8 cellular contexts compared by ENCODE assay signal in genomic region chr16:3094289-3095027, GRCh38. TPM values are rescaled to one million over a fixed set of nuclear protein-coding genes. Genes with fewer than 3 reads are reported as not detected.
A peak's percentile ranks its signal among the peaks of the same experiment; 100 is the strongest.
DNase-seq lines count a peak whose midpoint lies in the region; ATAC-seq and TF ChIP-seq lines count a peak whose summit lies in the region.

No MANE protein-coding gene starts in this region.

- H3K9ac ChIP-seq in neural progenitor cell, result no peak overlapping the region

- H3K9me3 Mint-ChIP-seq in T-cell (no peaks in the 10 kb centered on the region), neural progenitor cell (no peaks in the 10 kb centered on the region)

- H3K27ac ChIP-seq in neural progenitor cell, result no peak overlapping the region

- peaks cover 23% of the 10 kb centered on the region for H3K4me1 ChIP-seq in neural progenitor cell

- H3K27ac Mint-ChIP-seq in T-cell (peak overlapping the region; percentile 68 to 79), neural progenitor cell (no peak overlapping the region)

- H3K4me1 Mint-ChIP-seq in T-cell (peaks cover 21 to 39% (median 38%) of the 10 kb centered on the region in 3 donors), neural progenitor cell (peaks cover 27% of the 10 kb centered on the region)

- peaks cover 6% of the 10 kb centered on the region for H3K27me3 ChIP-seq in neural progenitor cell

- CTCF ChIA-PET in T-cell (lab: Charles Lee), result interaction anchor here (0.7 to 1.1 kb wide), 2 partner anchors 35 to 71 kb away, joined by 3 to 4 read pairs; partner anchors contain the start of genes HCFC1R1 (in 1 of the 2) and THOC6 (in 1 of the 2)

- H3K4me3 Mint-ChIP-seq in T-cell (peak overlapping the region in 1 of 3 donors; percentile 38), neural progenitor cell (no peak overlapping the region)

- no peaks in the 10 kb centered on the region for H3K9me3 ChIP-seq in neural progenitor cell (ENCODE audit: low read depth)

- no peaks in the 10 kb centered on the region for H4K20me1 ChIP-seq in neural progenitor cell (ENCODE audit: low read depth)

- peaks cover 18% of the 10 kb centered on the region for H3F3A ChIP-seq in neural progenitor cell (ENCODE audit: low read depth)

- H3K4me2 ChIP-seq in neural progenitor cell, result no peak overlapping the region

- H3K27me3 Mint-ChIP-seq in T-cell (no peaks in the 10 kb centered on the region), neural progenitor cell (ENCODE audit: insufficient read depth, low read depth) (peaks cover 18% of the 10 kb centered on the region)

- no peak overlapping the region for H3K4me3 ChIP-seq in neural progenitor cell

- H2AFZ ChIP-seq in neural progenitor cell (replicated peaks), result no peak overlapping the region

- ATAC-seq in T-cell (replicated peaks in 1 of 4) (peak; percentile 42 to 51 (median 47)), HG02588 (IDR thresholded peaks at IDR 0.05; ENCODE audit: unreplicated experiment) (no peak), HG02852 (IDR thresholded peaks at IDR 0.05; ENCODE audit: unreplicated experiment) (no peak)

- DNase-seq in DMS 273 (lab: John Stamatoyannopoulos, UW; ENCODE audit: unreplicated experiment) (peak; percentile 73), DMS 273 treated with DMSO at 0.1 percent for 48 hours (lab: John Stamatoyannopoulos, UW) (no peak), HT1080 (ENCODE audit: low read depth) (peak; percentile 45), T-cell (peak in 25 of 34 experiments; percentile 8 to 58 (median 49)), dermis blood vessel endothelial cell (peak; percentile 83), neural progenitor cell (ENCODE audit: low spot score) (peak; percentile 68)

- H3K36me3 Mint-ChIP-seq in T-cell (no peaks in the 10 kb centered on the region), neural progenitor cell (no peaks in the 10 kb centered on the region)

- no peaks in the 10 kb centered on the region for H3K36me3 ChIP-seq in neural progenitor cell

- H3K79me2 ChIP-seq in neural progenitor cell (ENCODE audit: low read depth), result peaks cover 38% of the 10 kb centered on the region

- POLR2A ChIA-PET in T-cell (lab: Charles Lee), result no interaction called here

- TF ChIP-seq CTCF in neural progenitor cell (IDR thresholded peaks at IDR 0.05), result peak; percentile 85

RNA-seq across cellular contexts. Expression of gene ZSCAN10, which starts 4.6 kb away (rescaled TPM):
- not detected in 2 replicates for total RNA-seq in HT1080 (2014; rRNA removed; shearing (Covaris generic))
- not detected in 2 replicates for polyA plus RNA-seq in HT1080 (2015; cell fraction: cytosol; rRNA removed)
- 0.20 and 0.62 TPM in 2 replicates for polyA plus RNA-seq in HT1080 (2015; cell fraction: nucleus; rRNA removed)
- under 1 TPM in 4 of 5 donors, not detected in 1; 0.19 to 0.64 (median 0.39) TPM for total RNA-seq in T-cell
- total RNA-seq in dermis blood vessel endothelial cell, result not detected in 2 replicates
- 5.4 and 16.2 TPM in 2 replicates for total RNA-seq in neural progenitor cell (ENCODE audit: low replicate concordance)

RNA-seq across cellular contexts. Expression of gene ZNF205, which starts 17.9 kb away (rescaled TPM):
- total RNA-seq in HT1080 (2014; rRNA removed; shearing (Covaris generic)), result 15.3 and 16.6 TPM in 2 replicates
- polyA plus RNA-seq in HT1080 (2015; cell fraction: cytosol; rRNA removed), result 10.6 and 10.9 TPM in 2 replicates
- 11.1 and 14.4 TPM in 2 replicates for polyA plus RNA-seq in HT1080 (2015; cell fraction: nucleus; rRNA removed)
- total RNA-seq in T-cell (under 1 TPM in 1 of 5 donors, not detected in 4; 0.38 TPM), dermis blood vessel endothelial cell (26.2 and 30.2 TPM in 2 replicates), neural progenitor cell (ENCODE audit: low replicate concordance) (5.4 and 19.6 TPM in 2 replicates)

RNA-seq across cellular contexts. Expression of gene IL32, which starts 29.0 kb away (rescaled TPM):
- total RNA-seq in HT1080 (2014; rRNA removed; shearing (Covaris generic)), result 1.6 and 2.5 TPM in 2 replicates
- polyA plus RNA-seq in HT1080 (2015; cell fraction: cytosol; rRNA removed), result 9.1 and 10.0 TPM in 2 replicates
- polyA plus RNA-seq in HT1080 (2015; cell fraction: nucleus; rRNA removed), result 8.3 and 10.9 TPM in 2 replicates
- total RNA-seq in T-cell (1,000 to 10,000 TPM in 2 of 5 donors, 100 to 1,000 TPM in 3; 736 to 1,200 (median 999) TPM), dermis blood vessel endothelial cell (29.5 and 133 TPM in 2 replicates), neural progenitor cell (ENCODE audit: low replicate concordance) (1.4 TPM in 1 of 2 replicates, not detected in the other)

RNA-seq across cellular contexts. Expression of gene ZNF213, which starts 40.4 kb away (rescaled TPM):
- 3.8 and 4.6 TPM in 2 replicates for total RNA-seq in HT1080 (2014; rRNA removed; shearing (Covaris generic))
- 9.6 and 9.9 TPM in 2 replicates for polyA plus RNA-seq in HT1080 (2015; cell fraction: cytosol; rRNA removed)
- 6.5 and 8.4 TPM in 2 replicates for polyA plus RNA-seq in HT1080 (2015; cell fraction: nucleus; rRNA removed)
- total RNA-seq in T-cell (10 to 100 TPM in 3 of 5 donors, 1 to 10 TPM in 2; 3.1 to 16.9 (median 12.8) TPM), dermis blood vessel endothelial cell (6.6 and 14.6 TPM in 2 replicates), neural progenitor cell (ENCODE audit: low replicate concordance) (1.3 and 4.0 TPM in 2 replicates)

RNA-seq across cellular contexts. Expression of gene MMP25, which starts 48.1 kb away (rescaled TPM):
- total RNA-seq in HT1080 (2014; rRNA removed; shearing (Covaris generic)), result 0.05 and 0.20 TPM in 2 replicates
- 0.16 and 0.36 TPM in 2 replicates for polyA plus RNA-seq in HT1080 (2015; cell fraction: cytosol; rRNA removed)
- polyA plus RNA-seq in HT1080 (2015; cell fraction: nucleus; rRNA removed), result 0.12 and 0.39 TPM in 2 replicates
- total RNA-seq in T-cell (1 to 10 TPM; 1.6 to 9.6 (median 4.1) TPM), dermis blood vessel endothelial cell (0.09 TPM in 1 of 2 replicates, not detected in the other), neural progenitor cell (ENCODE audit: low replicate concordance) (0.58 and 0.62 TPM in 2 replicates)

Comparison
In these comparisons a context has a peak if more than half of its experiments do, and no peak if none do; other contexts are left out.
1. ATAC-seq: peak in T-cell (4 of 4); none in HG02588 (single experiment) and HG02852 (single experiment).